In the genomic region with DNA sequence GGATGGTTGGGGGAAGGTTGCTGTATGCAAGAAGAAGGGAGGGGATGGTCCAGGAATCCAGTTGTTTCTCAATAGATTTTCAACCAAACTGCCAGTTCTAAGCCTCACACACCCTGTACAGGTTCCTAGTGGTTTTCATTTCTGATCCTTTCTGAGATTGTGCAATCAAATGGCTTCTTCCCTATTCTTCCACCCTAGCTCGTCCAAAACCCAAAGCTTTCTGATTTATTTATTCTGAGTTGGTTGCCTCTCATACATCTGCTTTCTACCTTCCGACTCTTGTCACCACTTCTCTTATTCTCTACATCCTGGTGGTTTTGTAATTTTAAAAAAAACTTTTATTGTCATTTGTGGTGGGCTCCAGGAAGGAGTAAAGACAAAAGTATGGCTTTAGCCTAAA, we compare ENCODE assay signal across 1 cellular context.
TF ChIP-seq lines count a peak whose summit lies in the region.

No MANE protein-coding gene starts in this region.

TF ChIP-seq in H1, 55 proteins besides CTCF, POLR2A, EP300 and RAD21:
- no peak for TF ChIP-seq CREB1 (IDR thresholded peaks at IDR 0.05)
- peak; percentile 35; the same call in 1 of the 2 replicates for TF ChIP-seq CEBPB (IDR thresholded peaks at IDR 0.05; ENCODE audit: low read depth, low read length)
